In genomic region chr1:155205035-155205434, GRCh38 we compare ENCODE assay signal across 26 cellular contexts. TPM values are rescaled to one million over a fixed set of nuclear protein-coding genes. Genes with fewer than 3 reads are reported as not detected.
"Had no signal": no experiment of that assay in that cellular context is flagged by ENCODE, and none has a peak within 500 bp of the region (broad histone marks: within the 10 kb centered on the region; RNA-seq: fewer than 3 reads in every experiment).

No MANE protein-coding gene starts in this region.

- H3K27me3 ChIP-seq: breast epithelium, dorsolateral prefrontal cortex, gastrocnemius medialis, pancreas, tibial nerve had no signal

- H3K4me3 ChIP-seq: breast epithelium, dorsolateral prefrontal cortex, gastrocnemius medialis, left ventricle myocardium inferior, lung, mucosa of descending colon, pancreas, psoas muscle, tibial nerve had no signal

- DNase-seq: activated CD4-positive, alpha-beta memory T cell treated with anti-CD3 and anti-CD28 coated beads, Interleukin-2, amount 10 ng/mL, durations not matched to agents 7 days and 5 days; activated CD4-positive, alpha-beta T cell treated with anti-CD3 and anti-CD28 coated beads for 1 hour; activated CD4-positive, alpha-beta T cell treated with anti-CD3 and anti-CD28 coated beads, Interleukin-2, amount 10 ng/mL, durations not matched to agents 7 days and 5 days; activated CD8-positive, alpha-beta memory T cell treated with anti-CD3 and anti-CD28 coated beads, Interleukin-2, amount 50 U/mL, for 48 hours; activated gamma-delta T cell; activated naive CD4-positive, alpha-beta T cell treated with anti-CD3 and anti-CD28 coated beads, Interleukin-2, amount 10 ng/mL, durations not matched to agents 7 days and 5 days; activated naive CD8-positive, alpha-beta T cell treated with anti-CD3 and anti-CD28 coated beads, Interleukin-2, amount 10 ng/mL, durations not matched to agents 7 days and 5 days; activated T-cell treated with anti-CD3 and anti-CD28 coated beads, Interleukin-2, amount 50 U/mL, for 24 hours; amniotic stem cell; central memory CD4-positive, alpha-beta T cell; dorsolateral prefrontal cortex; effector memory CD4-positive, alpha-beta T cell; gastrocnemius medialis; glutamatergic neuron; left ventricle myocardium inferior; nucleus accumbens; stimulated activated naive CD4-positive, alpha-beta T cell treated with Interleukin-2 at 50 U/mL for 16 hours; T-helper 9 cell had no signal

- H3K9me3 Mint-ChIP-seq: activated CD4-positive, alpha-beta memory T cell treated with anti-CD3 and anti-CD28 coated beads, Interleukin-2, amount 10 ng/mL, durations not matched to agents 7 days and 5 days; activated CD4-positive, alpha-beta T cell treated with anti-CD3 and anti-CD28 coated beads, Interleukin-2, amount 10 ng/mL, durations not matched to agents 7 days and 5 days; activated naive CD4-positive, alpha-beta T cell treated with anti-CD3 and anti-CD28 coated beads, Interleukin-2, amount 10 ng/mL, durations not matched to agents 7 days and 5 days; activated naive CD8-positive, alpha-beta T cell treated with anti-CD3 and anti-CD28 coated beads, Interleukin-2, amount 10 ng/mL, durations not matched to agents 7 days and 5 days; activated T-cell treated with anti-CD3 and anti-CD28 coated beads, Interleukin-2, amount 50 U/mL, for 24 hours; natural killer cell treated with Interleukin-12 subunit alpha and Interleukin-12 subunit beta and Interleukin-15 and Interleukin-18, amount 100 ng/mL, for 72 hours; T-helper 1 cell treated with Interleukin-12 subunit alpha and Interleukin-12 subunit beta and Interleukin-4 antibody, amounts not matched to agents 30 μg/mL and 1 μg/mL, for 36 hours had no signal

- H3K36me3 Mint-ChIP-seq: activated naive CD4-positive, alpha-beta T cell treated with anti-CD3 and anti-CD28 coated beads, Interleukin-2, amount 10 ng/mL, durations not matched to agents 7 days and 5 days; activated naive CD8-positive, alpha-beta T cell treated with anti-CD3 and anti-CD28 coated beads, Interleukin-2, amount 10 ng/mL, durations not matched to agents 7 days and 5 days; natural killer cell treated with Interleukin-12 subunit alpha and Interleukin-12 subunit beta and Interleukin-15 and Interleukin-18, amount 100 ng/mL, for 72 hours had no signal

- H3K27me3 Mint-ChIP-seq: activated CD4-positive, alpha-beta memory T cell treated with anti-CD3 and anti-CD28 coated beads, Interleukin-2, amount 10 ng/mL, durations not matched to agents 7 days and 5 days; activated CD4-positive, alpha-beta T cell treated with anti-CD3 and anti-CD28 coated beads, Interleukin-2, amount 10 ng/mL, durations not matched to agents 7 days and 5 days; activated naive CD4-positive, alpha-beta T cell treated with anti-CD3 and anti-CD28 coated beads, Interleukin-2, amount 10 ng/mL, durations not matched to agents 7 days and 5 days; activated naive CD8-positive, alpha-beta T cell treated with anti-CD3 and anti-CD28 coated beads, Interleukin-2, amount 10 ng/mL, durations not matched to agents 7 days and 5 days; activated T-cell treated with anti-CD3 and anti-CD28 coated beads, Interleukin-2, amount 50 U/mL, for 24 hours; natural killer cell treated with Interleukin-12 subunit alpha and Interleukin-12 subunit beta and Interleukin-15 and Interleukin-18, amount 100 ng/mL, for 72 hours had no signal

- H3K4me3 Mint-ChIP-seq: activated CD4-positive, alpha-beta memory T cell treated with anti-CD3 and anti-CD28 coated beads, Interleukin-2, amount 10 ng/mL, durations not matched to agents 7 days and 5 days; activated CD4-positive, alpha-beta T cell treated with anti-CD3 and anti-CD28 coated beads, Interleukin-2, amount 10 ng/mL, durations not matched to agents 7 days and 5 days; activated naive CD4-positive, alpha-beta T cell treated with anti-CD3 and anti-CD28 coated beads, Interleukin-2, amount 10 ng/mL, durations not matched to agents 7 days and 5 days; activated naive CD8-positive, alpha-beta T cell treated with anti-CD3 and anti-CD28 coated beads, Interleukin-2, amount 10 ng/mL, durations not matched to agents 7 days and 5 days; activated T-cell treated with anti-CD3 and anti-CD28 coated beads, Interleukin-2, amount 50 U/mL, for 24 hours; natural killer cell treated with Interleukin-12 subunit alpha and Interleukin-12 subunit beta and Interleukin-15 and Interleukin-18, amount 100 ng/mL, for 72 hours; T-helper 1 cell treated with Interleukin-12 subunit alpha and Interleukin-12 subunit beta and Interleukin-4 antibody, amounts not matched to agents 30 μg/mL and 1 μg/mL, for 36 hours had no signal

- ATAC-seq: gastrocnemius medialis; mucosa of descending colon; natural killer cell treated with Interleukin-12 subunit alpha and Interleukin-12 subunit beta and Interleukin-15 and Interleukin-18, amount 100 ng/mL, for 72 hours; pancreas; psoas muscle had no signal

- H3K9me3 ChIP-seq: breast epithelium, gastrocnemius medialis, left ventricle myocardium inferior, mucosa of descending colon, pancreas, psoas muscle, tibial nerve had no signal

- H3K27ac ChIP-seq: breast epithelium, gastrocnemius medialis, left ventricle myocardium inferior, pancreas, psoas muscle had no signal

- H3K36me3 ChIP-seq: breast epithelium, gastrocnemius medialis, left ventricle myocardium inferior, pancreas had no signal

- H3K27ac Mint-ChIP-seq: activated CD4-positive, alpha-beta memory T cell treated with anti-CD3 and anti-CD28 coated beads, Interleukin-2, amount 10 ng/mL, durations not matched to agents 7 days and 5 days; activated CD4-positive, alpha-beta T cell treated with anti-CD3 and anti-CD28 coated beads, Interleukin-2, amount 10 ng/mL, durations not matched to agents 7 days and 5 days; activated naive CD4-positive, alpha-beta T cell treated with anti-CD3 and anti-CD28 coated beads, Interleukin-2, amount 10 ng/mL, durations not matched to agents 7 days and 5 days; activated naive CD8-positive, alpha-beta T cell treated with anti-CD3 and anti-CD28 coated beads, Interleukin-2, amount 10 ng/mL, durations not matched to agents 7 days and 5 days; activated T-cell treated with anti-CD3 and anti-CD28 coated beads, Interleukin-2, amount 50 U/mL, for 24 hours; natural killer cell treated with Interleukin-12 subunit alpha and Interleukin-12 subunit beta and Interleukin-15 and Interleukin-18, amount 100 ng/mL, for 72 hours; T-helper 1 cell treated with Interleukin-12 subunit alpha and Interleukin-12 subunit beta and Interleukin-4 antibody, amounts not matched to agents 30 μg/mL and 1 μg/mL, for 36 hours had no signal

RNA-seq across cellular contexts. Expression of gene TRIM46, which starts 31.4 kb away (rescaled TPM):
- total RNA-seq: gastrocnemius medialis had no signal
